ENCODE assay signal across 24 cellular contexts in genomic region chr3:87607234-87607633, GRCh38.
"Had no signal": no experiment of that assay in that cellular context is flagged by ENCODE, and none has a peak within 500 bp of the region (broad histone marks: within the 10 kb centered on the region; RNA-seq: fewer than 3 reads in every experiment).

No MANE protein-coding gene starts in this region.

- H3K9me3 ChIP-seq: testis, thyroid gland, upper lobe of right lung, uterus, vagina had no signal

- H3K4me3 ChIP-seq: stomach, suprapubic skin, testis, thoracic aorta, thyroid gland, tibial artery, tibial nerve, transverse colon, upper lobe of left lung, upper lobe of right lung, uterus, vagina had no signal

- H3K27ac ChIP-seq: stomach, suprapubic skin, testis, thoracic aorta, thyroid gland, tibial artery, tibial nerve, transverse colon, upper lobe of left lung, upper lobe of right lung, uterus, vagina had no signal

- H3K27me3 ChIP-seq: stomach, suprapubic skin, testis, thyroid gland, tibial artery, tibial nerve, transverse colon, upper lobe of left lung, upper lobe of right lung, uterus, vagina had no signal

- DNase-seq: stimulated activated CD4-positive, alpha-beta T cell treated with anti-CD3 and anti-CD28 coated beads, Interleukin-2, amount 100 ng/mL, for 48 hours; stimulated activated CD4-positive, alpha-beta T cell treated with anti-CD3 and anti-CD28 coated beads, Interleukin-4, amount 100 ng/mL, for 1 hour; stimulated activated CD4-positive, alpha-beta T cell treated with anti-CD3 and anti-CD28 coated beads, Interleukin-4, amount 100 ng/mL, for 24 hours; stimulated activated CD4-positive, alpha-beta T cell treated with anti-CD3 and anti-CD28 coated beads, Interleukin-4, amount 100 ng/mL, for 4 hours; stimulated activated CD8-positive, alpha-beta memory T cell treated with anti-CD3 and anti-CD28 coated beads, Interleukin-4, amount 100 ng/mL, for 48 hours; stimulated activated naive B cell treated with anti-CD40 and anti-IgM and Interleukin-4, amounts not matched to agents 10 μg/mL and 1 μg/mL and 100 μg/mL, for 72 hours; stimulated activated naive CD4-positive, alpha-beta T cell; stimulated activated naive CD4-positive, alpha-beta T cell treated with Interleukin-2 at 50 U/mL for 16 hours; stimulated activated naive CD8-positive, alpha-beta T cell treated with anti-CD3 and anti-CD28 coated beads, Interleukin-15, amount 100 ng/mL, for 72 hours; stimulated activated naive CD8-positive, alpha-beta T cell treated with anti-CD3 and anti-CD28 coated beads, Interleukin-15, Interleukin-2, amounts not matched to agents 100 U/mL and 50 U/mL, for 24 hours; stomach; substantia nigra; testis; thyroid gland; tibial artery; transverse colon; trophoblast cell; upper lobe of left lung; upper lobe of right lung; uterus had no signal

- H3K36me3 ChIP-seq: stomach, suprapubic skin, thoracic aorta, thyroid gland, tibial artery, tibial nerve, transverse colon, upper lobe of left lung, upper lobe of right lung, uterus, vagina had no signal

- H3K4me1 ChIP-seq: stomach, suprapubic skin, testis, thyroid gland, tibial artery, tibial nerve, transverse colon, upper lobe of left lung, upper lobe of right lung, uterus, vagina had no signal
